ENCODE assay signal across 8 cellular contexts in the genomic region with DNA sequence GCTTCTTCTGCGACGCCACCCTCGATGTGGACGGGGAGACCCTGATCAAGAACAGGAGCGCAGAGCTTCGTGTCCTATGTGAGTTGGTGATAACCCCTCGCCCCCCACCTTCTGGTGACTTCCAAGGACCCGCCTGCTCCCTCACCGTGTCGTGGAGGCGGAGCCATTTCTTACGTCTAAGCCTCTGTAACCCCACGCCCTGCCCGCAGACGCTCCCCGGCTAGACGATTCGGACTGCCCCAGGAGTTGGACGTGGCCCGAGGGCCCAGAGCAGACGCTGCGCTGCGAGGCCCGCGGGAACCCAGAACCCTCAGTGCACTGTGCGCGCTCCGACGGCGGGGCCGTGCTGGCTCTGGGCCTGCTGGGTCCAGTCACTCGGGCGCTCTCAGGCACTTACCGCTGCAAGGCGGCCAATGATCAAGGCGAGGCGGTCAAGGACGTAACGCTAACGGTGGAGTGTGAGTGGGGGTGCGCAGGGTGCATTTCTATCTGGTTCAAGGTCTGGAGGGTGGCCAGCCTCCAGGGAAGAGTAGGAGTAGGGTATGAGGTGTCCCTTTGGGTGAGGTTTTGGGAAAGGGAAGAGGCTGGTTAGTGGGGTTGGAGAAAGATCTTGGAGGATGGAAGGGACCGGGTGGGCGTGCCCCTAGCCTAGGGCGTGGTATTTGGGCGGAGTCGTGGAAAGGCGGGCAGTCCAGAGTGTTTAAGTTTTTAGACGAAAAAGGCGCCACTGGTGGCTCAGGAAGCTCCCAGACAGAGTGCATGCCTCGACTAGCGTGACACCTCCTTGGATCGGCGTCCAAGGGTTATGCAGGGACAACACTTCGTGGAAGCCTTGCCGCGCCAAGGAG. TPM values are rescaled to one million over a fixed set of nuclear protein-coding genes. Genes with fewer than 3 reads are reported as not detected.
DNase-seq lines count a peak whose midpoint lies in the region; ATAC-seq lines count a peak whose summit lies in the region.

No MANE protein-coding gene starts in this region.

- intact Hi-C loops in activated T-helper 2 cell treated with anti-CD3 and anti-CD28 coated beads, Interferon-gamma antibody, Interleukin-2, Interleukin-4, amounts not matched to agents 10 μg/mL and 5 μg/mL and 100 μg/mL, durations not matched to agents 14 hours and 24 hours and 36 hours (cut with micrococcal nuclease) = loop anchor here (10.0 kb wide), 1 partner anchor 362 kb away; the partner anchor contains the start of gene ILF3

- DNase-seq in activated naive CD4-positive, alpha-beta T cell treated with Interleukin-2 at 50 U/mL for 16 hours = no peak
- no peak for DNase-seq in activated T-helper 2 cell treated with anti-CD3 and anti-CD28 coated beads, Interferon-gamma antibody, Interleukin-2, Interleukin-4, amounts not matched to agents 10 μg/mL and 5 μg/mL and 100 μg/mL, durations not matched to agents 14 hours and 24 hours and 36 hours (ENCODE audit: low spot score)
- DNase-seq in left kidney (ENCODE audit: low read depth, low spot score) = peak; percentile 31
- no peak for DNase-seq in stimulated activated CD4-positive, alpha-beta T cell treated with anti-CD3 and anti-CD28 coated beads, Interleukin-4, amount 100 ng/mL, for 24 hours
- no peak for DNase-seq in H4 (ENCODE audit: low spot score)

- peaks cover 36% of the 10 kb centered on the region for H3K4me1 ChIP-seq in thymus (ENCODE audit: control insufficient read depth, insufficient read depth, low read length)

- peaks cover 32% of the 10 kb centered on the region for H3K27me3 Mint-ChIP-seq in activated naive CD4-positive, alpha-beta T cell treated with anti-CD3 and anti-CD28 coated beads, Interleukin-2, amount 50 U/mL, for 24 hours
- peaks cover 58% of the 10 kb centered on the region for H3K27me3 Mint-ChIP-seq in activated T-helper 2 cell treated with anti-CD3 and anti-CD28 coated beads, Interferon-gamma antibody, Interleukin-2, Interleukin-4, amounts not matched to agents 10 μg/mL and 5 μg/mL and 100 μg/mL, durations not matched to agents 14 hours and 24 hours and 36 hours (ENCODE audit: low read depth)

- H3K27me3 ChIP-seq in thymus (ENCODE audit: control insufficient read depth, insufficient read depth) = peaks cover 89% of the 10 kb centered on the region

- H3K4me1 Mint-ChIP-seq in activated naive CD4-positive, alpha-beta T cell treated with anti-CD3 and anti-CD28 coated beads, Interleukin-2, amount 50 U/mL, for 24 hours = peaks cover 47% of the 10 kb centered on the region
- H3K4me1 Mint-ChIP-seq in activated T-helper 2 cell treated with anti-CD3 and anti-CD28 coated beads, Interferon-gamma antibody, Interleukin-2, Interleukin-4, amounts not matched to agents 10 μg/mL and 5 μg/mL and 100 μg/mL, durations not matched to agents 14 hours and 24 hours and 36 hours (ENCODE audit: low read depth) = peaks cover 49% of the 10 kb centered on the region

- 19% methylated on average over 56 of the region's 56 CpGs for WGBS in thymus

- no peak for ATAC-seq in HG03469 (IDR thresholded peaks at IDR 0.05; ENCODE audit: unreplicated experiment)

- H3K36me3 ChIP-seq in thymus (ENCODE audit: control insufficient read depth, insufficient read depth) = no peaks in the 10 kb centered on the region

- H3K9me3 ChIP-seq in thymus (ENCODE audit: control insufficient read depth) = peaks cover 2% of the 10 kb centered on the region

- peak overlapping the region; percentile 25 for H3K4me3 ChIP-seq in thymus (ENCODE audit: low read length)

- peak overlapping the region; percentile 8 for H3K27ac Mint-ChIP-seq in activated naive CD4-positive, alpha-beta T cell treated with anti-CD3 and anti-CD28 coated beads, Interleukin-2, amount 50 U/mL, for 24 hours
- H3K27ac Mint-ChIP-seq in activated T-helper 2 cell treated with anti-CD3 and anti-CD28 coated beads, Interferon-gamma antibody, Interleukin-2, Interleukin-4, amounts not matched to agents 10 μg/mL and 5 μg/mL and 100 μg/mL, durations not matched to agents 14 hours and 24 hours and 36 hours = no peak overlapping the region

- H3K4me3 Mint-ChIP-seq in activated naive CD4-positive, alpha-beta T cell treated with anti-CD3 and anti-CD28 coated beads, Interleukin-2, amount 50 U/mL, for 24 hours = peak overlapping the region; percentile 38
- H3K4me3 Mint-ChIP-seq in activated T-helper 2 cell treated with anti-CD3 and anti-CD28 coated beads, Interferon-gamma antibody, Interleukin-2, Interleukin-4, amounts not matched to agents 10 μg/mL and 5 μg/mL and 100 μg/mL, durations not matched to agents 14 hours and 24 hours and 36 hours (ENCODE audit: low read depth) = peak overlapping the region; percentile 79

- H3K27ac ChIP-seq in thymus (ENCODE audit: low read depth) = no peak overlapping the region

- H3K36me3 Mint-ChIP-seq in activated naive CD4-positive, alpha-beta T cell treated with anti-CD3 and anti-CD28 coated beads, Interleukin-2, amount 50 U/mL, for 24 hours = no peaks in the 10 kb centered on the region
- peaks cover 9% of the 10 kb centered on the region for H3K36me3 Mint-ChIP-seq in activated T-helper 2 cell treated with anti-CD3 and anti-CD28 coated beads, Interferon-gamma antibody, Interleukin-2, Interleukin-4, amounts not matched to agents 10 μg/mL and 5 μg/mL and 100 μg/mL, durations not matched to agents 14 hours and 24 hours and 36 hours (ENCODE audit: low read depth)

- H3K9me3 Mint-ChIP-seq in activated naive CD4-positive, alpha-beta T cell treated with anti-CD3 and anti-CD28 coated beads, Interleukin-2, amount 50 U/mL, for 24 hours = no peaks in the 10 kb centered on the region
- H3K9me3 Mint-ChIP-seq in activated T-helper 2 cell treated with anti-CD3 and anti-CD28 coated beads, Interferon-gamma antibody, Interleukin-2, Interleukin-4, amounts not matched to agents 10 μg/mL and 5 μg/mL and 100 μg/mL, durations not matched to agents 14 hours and 24 hours and 36 hours = no peaks in the 10 kb centered on the region

RNA-seq across cellular contexts. Expression of gene ICAM5, which starts 3.3 kb away (rescaled TPM):
- 2.6 and 3.5 TPM in 2 replicates for total RNA-seq in activated T-helper 2 cell treated with anti-CD3 and anti-CD28 coated beads, Interferon-gamma antibody, Interleukin-2, Interleukin-4, amounts not matched to agents 10 μg/mL and 5 μg/mL and 100 μg/mL, durations not matched to agents 14 hours and 24 hours and 36 hours
- polyA plus RNA-seq in thymus = 1.2 TPM
- 0.87 and 1.5 TPM in 2 replicates for total RNA-seq in H4 (2014; rRNA removed; shearing (Covaris generic))

RNA-seq across cellular contexts. Expression of gene ICAM4, which starts 6.3 kb away (rescaled TPM):
- 1.4 and 1.6 TPM in 2 replicates for total RNA-seq in activated T-helper 2 cell treated with anti-CD3 and anti-CD28 coated beads, Interferon-gamma antibody, Interleukin-2, Interleukin-4, amounts not matched to agents 10 μg/mL and 5 μg/mL and 100 μg/mL, durations not matched to agents 14 hours and 24 hours and 36 hours
- polyA plus RNA-seq in thymus = 3.8 TPM
- 0.15 TPM in 1 of 2 replicates, not detected in the other for total RNA-seq in H4 (2014; rRNA removed; shearing (Covaris generic))

RNA-seq across cellular contexts. Expression of gene ZGLP1, which starts 16.6 kb away (rescaled TPM):
- total RNA-seq in activated T-helper 2 cell treated with anti-CD3 and anti-CD28 coated beads, Interferon-gamma antibody, Interleukin-2, Interleukin-4, amounts not matched to agents 10 μg/mL and 5 μg/mL and 100 μg/mL, durations not matched to agents 14 hours and 24 hours and 36 hours = 3.2 and 3.5 TPM in 2 replicates
- 29.8 TPM for polyA plus RNA-seq in thymus
- 0.18 and 1.8 TPM in 2 replicates for total RNA-seq in H4 (2014; rRNA removed; shearing (Covaris generic))

RNA-seq across cellular contexts. Expression of gene ICAM1, which starts 22.1 kb away (rescaled TPM):
- total RNA-seq in activated T-helper 2 cell treated with anti-CD3 and anti-CD28 coated beads, Interferon-gamma antibody, Interleukin-2, Interleukin-4, amounts not matched to agents 10 μg/mL and 5 μg/mL and 100 μg/mL, durations not matched to agents 14 hours and 24 hours and 36 hours = 75.3 and 75.7 TPM in 2 replicates
- 18.2 TPM for polyA plus RNA-seq in thymus
- total RNA-seq in H4 (2014; rRNA removed; shearing (Covaris generic)) = 0.06 and 0.12 TPM in 2 replicates

RNA-seq across cellular contexts. Expression of gene FDX2, which starts 22.8 kb away (rescaled TPM):
- 16.8 and 18.0 TPM in 2 replicates for total RNA-seq in activated T-helper 2 cell treated with anti-CD3 and anti-CD28 coated beads, Interferon-gamma antibody, Interleukin-2, Interleukin-4, amounts not matched to agents 10 μg/mL and 5 μg/mL and 100 μg/mL, durations not matched to agents 14 hours and 24 hours and 36 hours
- polyA plus RNA-seq in thymus = 18.2 TPM
- total RNA-seq in H4 (2014; rRNA removed; shearing (Covaris generic)) = 23.6 and 40.0 TPM in 2 replicates
